Comparison of ENCODE assay signal across 8 cellular contexts in genomic region chr2:126527836-126528490, GRCh38.
DNase-seq lines count a peak whose midpoint lies in the region; ATAC-seq and TF ChIP-seq lines count a peak whose summit lies in the region.

No MANE protein-coding gene starts in this region.

- H3K4me1 Mint-ChIP-seq in stimulated activated naive CD8-positive, alpha-beta T cell treated with anti-CD3 and anti-CD28 coated beads, Interleukin-15, amount 100 ng/mL, for 72 hours: no peaks in the 10 kb centered on the region

- no peaks in the 10 kb centered on the region for H3K9me3 Mint-ChIP-seq in stimulated activated naive CD8-positive, alpha-beta T cell treated with anti-CD3 and anti-CD28 coated beads, Interleukin-15, amount 100 ng/mL, for 72 hours

- H3K27me3 Mint-ChIP-seq in stimulated activated naive CD8-positive, alpha-beta T cell treated with anti-CD3 and anti-CD28 coated beads, Interleukin-15, amount 100 ng/mL, for 72 hours: no peaks in the 10 kb centered on the region

- no peak overlapping the region for H3K4me3 Mint-ChIP-seq in stimulated activated naive CD8-positive, alpha-beta T cell treated with anti-CD3 and anti-CD28 coated beads, Interleukin-15, amount 100 ng/mL, for 72 hours

- peak; percentile 50 for TF ChIP-seq CTCF in LNCAP (IDR thresholded peaks at IDR 0.05)

- ATAC-seq in GM21619 (IDR thresholded peaks at IDR 0.05; ENCODE audit: unreplicated experiment): peak; percentile 85
- peak; percentile 78 for ATAC-seq in stimulated activated naive CD8-positive, alpha-beta T cell treated with anti-CD3 and anti-CD28 coated beads, Interleukin-15, amount 100 ng/mL, for 72 hours

- DNase-seq in ELR (ENCODE audit: low read depth) (peak; percentile 46), dermis blood vessel endothelial cell (peak; percentile 74), mucosa of gallbladder (ENCODE audit: low spot score) (peak; percentile 63), globus pallidus (ENCODE audit: low spot score) (no peak)
- DNase-seq in activated CD4-positive, alpha-beta T cell treated with anti-CD3 and anti-CD28 coated beads for 4 hours: peak; percentile 70
- peak; percentile 54 to 64 for DNase-seq in stimulated activated naive CD8-positive, alpha-beta T cell treated with anti-CD3 and anti-CD28 coated beads, Interleukin-15, amount 100 ng/mL, for 72 hours

- H3K27ac Mint-ChIP-seq in stimulated activated naive CD8-positive, alpha-beta T cell treated with anti-CD3 and anti-CD28 coated beads, Interleukin-15, amount 100 ng/mL, for 72 hours: no peak overlapping the region
